In the genomic region with DNA sequence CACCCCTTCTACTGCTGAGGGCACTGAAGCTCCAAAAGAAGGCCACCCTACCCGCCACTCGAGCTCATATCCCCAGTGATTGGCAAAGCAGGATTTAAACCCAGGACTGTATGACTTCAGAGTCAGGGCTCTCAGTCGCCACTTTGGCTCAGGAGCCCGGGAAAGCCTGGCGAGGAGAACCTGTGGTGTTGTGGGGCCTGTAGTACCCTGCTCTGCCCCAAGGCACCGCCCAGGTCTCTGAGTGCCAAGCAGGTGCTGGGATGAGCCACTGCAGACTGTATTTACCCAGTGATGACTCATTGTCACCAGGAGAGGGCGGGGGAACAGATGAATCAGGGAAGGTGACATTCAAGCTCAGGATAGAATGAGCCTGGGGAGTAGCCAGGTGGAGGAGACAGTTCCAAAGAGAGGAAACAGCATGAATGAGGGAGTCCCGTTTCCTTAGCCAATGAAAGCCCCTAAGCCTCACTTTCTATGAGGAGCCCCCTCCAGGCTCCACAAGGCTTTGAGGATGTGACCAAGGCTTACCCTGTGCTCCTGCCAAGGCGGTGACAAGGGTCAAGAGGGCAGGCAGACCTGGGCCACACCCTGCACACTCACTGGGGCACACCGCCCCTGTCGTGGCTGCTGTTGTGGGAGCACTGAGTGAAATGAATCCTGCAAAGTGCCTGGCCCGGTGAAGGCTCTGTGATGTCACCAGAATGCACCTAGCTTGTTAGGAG, we compare ENCODE assay signal across 1 cellular context.
TF ChIP-seq lines count a peak whose summit lies in the region.

No MANE protein-coding gene starts in this region.

TF ChIP-seq in SK-N-SH treated with all-trans-retinoic acid at 6 μM for 48 hours, 23 proteins besides CTCF, POLR2A, EP300 and RAD21 (continued from another document):
- TF ChIP-seq, protein P1, sequence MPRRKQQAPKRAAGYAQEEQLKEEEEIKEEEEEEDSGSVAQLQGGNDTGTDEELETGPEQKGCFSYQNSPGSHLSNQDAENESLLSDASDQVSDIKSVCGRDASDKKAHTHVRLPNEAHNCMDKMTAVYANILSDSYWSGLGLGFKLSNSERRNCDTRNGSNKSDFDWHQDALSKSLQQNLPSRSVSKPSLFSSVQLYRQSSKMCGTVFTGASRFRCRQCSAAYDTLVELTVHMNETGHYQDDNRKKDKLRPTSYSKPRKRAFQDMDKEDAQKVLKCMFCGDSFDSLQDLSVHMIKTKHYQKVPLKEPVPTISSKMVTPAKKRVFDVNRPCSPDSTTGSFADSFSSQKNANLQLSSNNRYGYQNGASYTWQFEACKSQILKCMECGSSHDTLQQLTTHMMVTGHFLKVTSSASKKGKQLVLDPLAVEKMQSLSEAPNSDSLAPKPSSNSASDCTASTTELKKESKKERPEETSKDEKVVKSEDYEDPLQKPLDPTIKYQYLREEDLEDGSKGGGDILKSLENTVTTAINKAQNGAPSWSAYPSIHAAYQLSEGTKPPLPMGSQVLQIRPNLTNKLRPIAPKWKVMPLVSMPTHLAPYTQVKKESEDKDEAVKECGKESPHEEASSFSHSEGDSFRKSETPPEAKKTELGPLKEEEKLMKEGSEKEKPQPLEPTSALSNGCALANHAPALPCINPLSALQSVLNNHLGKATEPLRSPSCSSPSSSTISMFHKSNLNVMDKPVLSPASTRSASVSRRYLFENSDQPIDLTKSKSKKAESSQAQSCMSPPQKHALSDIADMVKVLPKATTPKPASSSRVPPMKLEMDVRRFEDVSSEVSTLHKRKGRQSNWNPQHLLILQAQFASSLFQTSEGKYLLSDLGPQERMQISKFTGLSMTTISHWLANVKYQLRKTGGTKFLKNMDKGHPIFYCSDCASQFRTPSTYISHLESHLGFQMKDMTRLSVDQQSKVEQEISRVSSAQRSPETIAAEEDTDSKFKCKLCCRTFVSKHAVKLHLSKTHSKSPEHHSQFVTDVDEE (CRISPR knock-in tag; IDR thresholded peaks at IDR 0.05) = no peak
- no peak for TF ChIP-seq ZC3H10 (CRISPR knock-in tag; IDR thresholded peaks at IDR 0.05)
- TF ChIP-seq, protein P2, sequence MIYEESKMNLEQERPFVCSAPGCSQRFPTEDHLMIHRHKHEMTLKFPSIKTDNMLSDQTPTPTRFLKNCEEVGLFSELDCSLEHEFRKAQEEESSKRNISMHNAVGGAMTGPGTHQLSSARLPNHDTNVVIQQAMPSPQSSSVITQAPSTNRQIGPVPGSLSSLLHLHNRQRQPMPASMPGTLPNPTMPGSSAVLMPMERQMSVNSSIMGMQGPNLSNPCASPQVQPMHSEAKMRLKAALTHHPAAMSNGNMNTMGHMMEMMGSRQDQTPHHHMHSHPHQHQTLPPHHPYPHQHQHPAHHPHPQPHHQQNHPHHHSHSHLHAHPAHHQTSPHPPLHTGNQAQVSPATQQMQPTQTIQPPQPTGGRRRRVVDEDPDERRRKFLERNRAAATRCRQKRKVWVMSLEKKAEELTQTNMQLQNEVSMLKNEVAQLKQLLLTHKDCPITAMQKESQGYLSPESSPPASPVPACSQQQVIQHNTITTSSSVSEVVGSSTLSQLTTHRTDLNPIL (CRISPR knock-in tag; IDR thresholded peaks at IDR 0.05; ENCODE audit: low read depth) = no peak
- no peak for TF ChIP-seq PPARA (CRISPR knock-in tag; IDR thresholded peaks at IDR 0.05; ENCODE audit: borderline replicate concordance)
- no peak for TF ChIP-seq RARB (CRISPR knock-in tag; IDR thresholded peaks at IDR 0.05)
- no peak for TF ChIP-seq TOX (CRISPR knock-in tag; IDR thresholded peaks at IDR 0.05; ENCODE audit: borderline replicate concordance)
- TF ChIP-seq, protein P3, sequence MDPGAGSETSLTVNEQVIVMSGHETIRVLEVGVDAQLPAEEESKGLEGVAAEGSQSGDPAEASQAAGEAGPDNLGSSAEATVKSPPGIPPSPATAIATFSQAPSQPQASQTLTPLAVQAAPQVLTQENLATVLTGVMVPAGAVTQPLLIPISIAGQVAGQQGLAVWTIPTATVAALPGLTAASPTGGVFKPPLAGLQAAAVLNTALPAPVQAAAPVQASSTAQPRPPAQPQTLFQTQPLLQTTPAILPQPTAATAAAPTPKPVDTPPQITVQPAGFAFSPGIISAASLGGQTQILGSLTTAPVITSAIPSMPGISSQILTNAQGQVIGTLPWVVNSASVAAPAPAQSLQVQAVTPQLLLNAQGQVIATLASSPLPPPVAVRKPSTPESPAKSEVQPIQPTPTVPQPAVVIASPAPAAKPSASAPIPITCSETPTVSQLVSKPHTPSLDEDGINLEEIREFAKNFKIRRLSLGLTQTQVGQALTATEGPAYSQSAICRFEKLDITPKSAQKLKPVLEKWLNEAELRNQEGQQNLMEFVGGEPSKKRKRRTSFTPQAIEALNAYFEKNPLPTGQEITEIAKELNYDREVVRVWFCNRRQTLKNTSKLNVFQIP (CRISPR knock-in tag; IDR thresholded peaks at IDR 0.05; ENCODE audit: borderline replicate concordance, low read depth) = no peak
- TF ChIP-seq, protein P4, sequence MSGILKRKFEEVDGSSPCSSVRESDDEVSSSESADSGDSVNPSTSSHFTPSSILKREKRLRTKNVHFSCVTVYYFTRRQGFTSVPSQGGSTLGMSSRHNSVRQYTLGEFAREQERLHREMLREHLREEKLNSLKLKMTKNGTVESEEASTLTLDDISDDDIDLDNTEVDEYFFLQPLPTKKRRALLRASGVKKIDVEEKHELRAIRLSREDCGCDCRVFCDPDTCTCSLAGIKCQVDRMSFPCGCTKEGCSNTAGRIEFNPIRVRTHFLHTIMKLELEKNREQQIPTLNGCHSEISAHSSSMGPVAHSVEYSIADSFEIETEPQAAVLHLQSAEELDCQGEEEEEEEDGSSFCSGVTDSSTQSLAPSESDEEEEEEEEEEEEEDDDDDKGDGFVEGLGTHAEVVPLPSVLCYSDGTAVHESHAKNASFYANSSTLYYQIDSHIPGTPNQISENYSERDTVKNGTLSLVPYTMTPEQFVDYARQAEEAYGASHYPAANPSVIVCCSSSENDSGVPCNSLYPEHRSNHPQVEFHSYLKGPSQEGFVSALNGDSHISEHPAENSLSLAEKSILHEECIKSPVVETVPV (CRISPR knock-in tag; IDR thresholded peaks at IDR 0.05) = no peak
- no peak for TF ChIP-seq ISL1 (CRISPR knock-in tag; IDR thresholded peaks at IDR 0.05)
- no peak for TF ChIP-seq PATZ1 (CRISPR knock-in tag; IDR thresholded peaks at IDR 0.05; ENCODE audit: borderline replicate concordance)
- no peak for TF ChIP-seq GLIS3 (CRISPR knock-in tag; IDR thresholded peaks at IDR 0.05)
- no peak for TF ChIP-seq ESRRG (CRISPR knock-in tag; IDR thresholded peaks at IDR 0.05)
- no peak for TF ChIP-seq ZFP3 (CRISPR knock-in tag; IDR thresholded peaks at IDR 0.05)
